21 cellular contexts compared by ENCODE assay signal in the genomic region with DNA sequence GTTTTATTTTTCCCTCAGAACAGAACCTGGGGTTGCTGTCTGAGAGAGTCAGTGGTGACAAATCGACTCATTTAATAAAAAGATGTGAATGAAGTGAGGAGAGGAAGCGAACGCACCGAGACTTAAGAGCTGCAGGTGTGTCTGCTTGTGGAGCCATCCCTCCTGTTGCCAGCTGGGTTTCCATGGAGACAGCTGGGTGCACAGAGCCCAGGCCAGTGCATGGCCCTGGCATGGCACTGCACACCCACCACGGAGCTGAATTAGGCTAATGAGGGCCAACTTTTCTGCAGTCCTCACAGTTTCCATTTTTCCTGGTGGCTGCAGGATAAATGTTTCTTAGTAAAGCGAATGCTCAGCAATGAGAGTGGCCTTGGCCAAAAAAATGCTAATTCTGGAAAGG.
"Had no signal": no experiment of that assay in that cellular context is flagged by ENCODE, and none has a peak within 500 bp of the region (broad histone marks: within the 10 kb centered on the region; RNA-seq: fewer than 3 reads in every experiment).

No MANE protein-coding gene starts in this region.

- H3K9me3 ChIP-seq: gastrocnemius medialis, left ventricle myocardium inferior, testis had no signal

- H3K9ac ChIP-seq: neural progenitor cell had no signal

- H3K27me3 ChIP-seq: gastrocnemius medialis, neural progenitor cell, testis had no signal

- H3K4me3 ChIP-seq: gastrocnemius medialis, left ventricle myocardium inferior, neural progenitor cell, testis had no signal

- H3K36me3 ChIP-seq: gastrocnemius medialis, left ventricle myocardium inferior, neural progenitor cell had no signal

- H2AFZ ChIP-seq: neural progenitor cell had no signal

- H3K4me3 Mint-ChIP-seq: activated naive CD4-positive, alpha-beta T cell treated with anti-CD3 and anti-CD28 coated beads, Interleukin-2, amount 50 U/mL, for 24 hours; brain; naive thymus-derived CD4-positive, alpha-beta T cell; neural progenitor cell; type B pancreatic cell had no signal

- H3K4me2 ChIP-seq: neural progenitor cell had no signal

- H3K36me3 Mint-ChIP-seq: activated naive CD4-positive, alpha-beta T cell treated with anti-CD3 and anti-CD28 coated beads, Interleukin-2, amount 50 U/mL, for 24 hours; brain; naive thymus-derived CD4-positive, alpha-beta T cell; type B pancreatic cell had no signal

- DNase-seq: activated CD4-positive, alpha-beta T cell treated with anti-CD3 and anti-CD28 coated beads for 1 hour; activated gamma-delta T cell treated with Interleukin-2 at 50 U/mL for 16 hours; activated T-cell treated with anti-CD3 and anti-CD28 coated beads, Interleukin-2, amount 50 U/mL, for 1 hour; anterior cingulate cortex; dermis blood vessel endothelial cell; effector memory CD4-positive, alpha-beta T cell; gastrocnemius medialis; hippocampal formation; kidney glomerular epithelial cell; left ventricle myocardium inferior; naive thymus-derived CD4-positive, alpha-beta T cell; small intestine; stimulated activated CD4-positive, alpha-beta T cell treated with anti-CD3 and anti-CD28 coated beads, Interleukin-2, amount 100 ng/mL, for 48 hours; stimulated activated CD8-positive, alpha-beta memory T cell treated with anti-CD3 and anti-CD28 coated beads, Interleukin-4, amount 100 ng/mL, for 48 hours; stimulated activated naive CD4-positive, alpha-beta T cell; T-helper 9 cell; testis had no signal

- H3K4me1 ChIP-seq: gastrocnemius medialis, testis had no signal

- H3K27ac ChIP-seq: gastrocnemius medialis, left ventricle myocardium inferior, neural progenitor cell, testis had no signal

- H3K27me3 Mint-ChIP-seq: activated naive CD4-positive, alpha-beta T cell treated with anti-CD3 and anti-CD28 coated beads, Interleukin-2, amount 50 U/mL, for 24 hours; brain; naive thymus-derived CD4-positive, alpha-beta T cell had no signal

- H3K27ac Mint-ChIP-seq: activated naive CD4-positive, alpha-beta T cell treated with anti-CD3 and anti-CD28 coated beads, Interleukin-2, amount 50 U/mL, for 24 hours; brain; naive thymus-derived CD4-positive, alpha-beta T cell; neural progenitor cell; type B pancreatic cell had no signal

- H3K9me3 Mint-ChIP-seq: brain, neural progenitor cell, type B pancreatic cell had no signal

- H3K4me1 Mint-ChIP-seq: activated naive CD4-positive, alpha-beta T cell treated with anti-CD3 and anti-CD28 coated beads, Interleukin-2, amount 50 U/mL, for 24 hours; naive thymus-derived CD4-positive, alpha-beta T cell had no signal

- FAIRE-seq: small intestine had no signal
